8 cellular contexts compared by ENCODE assay signal in genomic region chr2:120251863-120252206, GRCh38. TPM values are rescaled to one million over a fixed set of nuclear protein-coding genes. Genes with fewer than 3 reads are reported as not detected.
DNase-seq lines count a peak whose midpoint lies in the region; ATAC-seq and TF ChIP-seq lines count a peak whose summit lies in the region.

No MANE protein-coding gene starts in this region.

- DNase-seq in PC-9 (no peak), erythroblast (lab: John Stamatoyannopoulos, UW) (peak; percentile 70 to 86), NCI-H526 (lab: John Stamatoyannopoulos, UW) (no peak), A172 (ENCODE audit: low spot score) (no peak), RKO (ENCODE audit: low spot score) (no peak)

- peaks cover 9% of the 10 kb centered on the region; the same call in 1 of the 2 replicates for H4K20me1 ChIP-seq in PC-9 (ENCODE audit: insufficient read depth)

- H3K9ac ChIP-seq in ES-I3 (ENCODE audit: low read depth, low read length): peak overlapping the region; percentile 92
- H3K9ac ChIP-seq in parathyroid adenoma: no peak overlapping the region

- ATAC-seq in HG02610 (IDR thresholded peaks at IDR 0.05; ENCODE audit: unreplicated experiment): no peak

- H3K4me1 ChIP-seq in ES-I3 (ENCODE audit: insufficient read depth, low read length) (peaks cover 22% of the 10 kb centered on the region; the same call in 1 of the 2 replicates), PC-9 (replicated peaks; ENCODE audit: insufficient read depth) (peaks cover 45% of the 10 kb centered on the region), parathyroid adenoma (peaks cover 20% of the 10 kb centered on the region)

- H3K79me2 ChIP-seq in PC-9 (ENCODE audit: low read depth): peaks cover 38% of the 10 kb centered on the region
- peaks cover 39% of the 10 kb centered on the region for H3K79me2 ChIP-seq in parathyroid adenoma

- H3K36me3 ChIP-seq in ES-I3 (ENCODE audit: insufficient read depth, low read length) (no peaks in the 10 kb centered on the region; the same call in 1 of the 2 replicates), PC-9 (ENCODE audit: low read depth) (peaks cover 8% of the 10 kb centered on the region; the same call in 1 of the 2 replicates), parathyroid adenoma (ENCODE audit: control insufficient read depth, insufficient read depth, low read length) (no peaks in the 10 kb centered on the region)

- TF ChIP-seq POLR2A in erythroblast (IDR thresholded peaks at IDR 0.05; ENCODE audit: low read length): no peak

- CTCF ChIA-PET in PC-9 (lab: Charles Lee): interaction anchor here (0.9 to 2.1 kb wide), 4 partner anchors 15 to 61 kb away, joined by 3 to 7 read pairs (median 4); partner anchors contain the start of gene TMEM185B

- peak overlapping the region; percentile 80 for H3K4me3 ChIP-seq in PC-9
- peak overlapping the region; percentile 98 for H3K4me3 ChIP-seq in parathyroid adenoma (ENCODE audit: low read depth, low read length)

- no peaks in the 10 kb centered on the region for H3K9me2 ChIP-seq in PC-9 (ENCODE audit: insufficient read depth)

- POLR2A ChIA-PET in PC-9 (lab: Charles Lee; ENCODE audit: unreplicated experiment): interaction anchor here (0.6 to 1.2 kb wide), 6 partner anchors 8 to 466 kb away, joined by 3 to 23 read pairs (median 6); partner anchors contain the start of gene TMEM185B

- TF ChIP-seq CTCF in PC-9 (conservative IDR thresholded peaks at IDR 0.05): no peak
- TF ChIP-seq CTCF in parathyroid adenoma (IDR thresholded peaks at IDR 0.05): no peak

- peak overlapping the region; percentile 82 for H3K4me2 ChIP-seq in PC-9
- H3K4me2 ChIP-seq in parathyroid adenoma (ENCODE audit: low read length): peak overlapping the region; percentile 72

- H2AFZ ChIP-seq in PC-9: peak overlapping the region; percentile 80
- H2AFZ ChIP-seq in parathyroid adenoma: peak overlapping the region; percentile 58

- intact Hi-C loops in PC-9 (cut with micrococcal nuclease; ENCODE audit: unreplicated experiment): loop anchor here (1.0 to 2.0 kb wide), 3 partner anchors 13 to 61 kb away; partner anchors contain the start of gene TMEM185B

- H3K27me3 ChIP-seq in PC-9 (ENCODE audit: insufficient read depth, low read depth) (no peaks in the 10 kb centered on the region), parathyroid adenoma (ENCODE audit: control insufficient read depth, insufficient read depth, low read length) (no peaks in the 10 kb centered on the region)

- peaks cover 20% of the 10 kb centered on the region for H3F3A ChIP-seq in PC-9 (ENCODE audit: insufficient read depth, low read depth)

- BruUV-seq in PC-9 (replicated peaks; lab: Mats Ljungman, UMichigan): no TSS peak

- H3K27ac ChIP-seq in PC-9 (no peak overlapping the region), parathyroid adenoma (peak overlapping the region; percentile 90)

- H3K9me3 ChIP-seq in ES-I3 (ENCODE audit: control insufficient read depth, insufficient read depth, low read length) (no peaks in the 10 kb centered on the region), PC-9 (ENCODE audit: insufficient read depth, low read depth) (no peaks in the 10 kb centered on the region), parathyroid adenoma (ENCODE audit: control insufficient read depth, low read length) (no peaks in the 10 kb centered on the region)

RNA-seq across cellular contexts. Expression of gene RALB, which starts 0.8 kb away (rescaled TPM):
- 74.2 and 86.6 TPM in 2 replicates for total RNA-seq in PC-9 (2021)
- total RNA-seq in A172 (2014; rRNA removed; shearing (Covaris generic)): 112 and 126 TPM in 2 replicates

RNA-seq across cellular contexts. Expression of gene TMEM185B, which starts 28.6 kb away (rescaled TPM):
- 23.5 and 30.3 TPM in 2 replicates for total RNA-seq in PC-9 (2021)
- total RNA-seq in A172 (2014; rRNA removed; shearing (Covaris generic)): 36.9 and 38.1 TPM in 2 replicates

Comparison
In these comparisons a context has a peak if more than half of its experiments do, and no peak if none do; other contexts are left out.
1. DNase-seq: peak in erythroblast (2 of 2); none in PC-9 (0 of 2), NCI-H526 (0 of 2), A172 (single experiment) and RKO (single experiment).